Comparison of ENCODE assay signal across 13 cellular contexts in genomic region chr6:21005816-21006553, GRCh38.
DNase-seq lines count a peak whose midpoint lies in the region; ATAC-seq, FAIRE-seq and TF ChIP-seq lines count a peak whose summit lies in the region.
"Had no signal": no experiment of that assay in that cellular context is flagged by ENCODE, and none has a peak within 500 bp of the region (broad histone marks: within the 10 kb centered on the region; RNA-seq: fewer than 3 reads in every experiment).

No MANE protein-coding gene starts in this region.

- no peak for TF ChIP-seq CTCF in RWPE2 (IDR thresholded peaks at IDR 0.05; ENCODE audit: poor library complexity, severe bottlenecking)
- no peak for TF ChIP-seq CTCF in foreskin fibroblast (IDR thresholded peaks at IDR 0.05; ENCODE audit: low read depth, low read length)

- ATAC-seq in RWPE2 (ENCODE audit: low read depth) = peak; percentile 94

- H3K36me3 ChIP-seq in RWPE2 (ENCODE audit: low read depth) = no peaks in the 10 kb centered on the region

- no peaks in the 10 kb centered on the region for H3K27me3 ChIP-seq in RWPE2 (ENCODE audit: insufficient read depth, poor library complexity, severe bottlenecking)

- H3K4me3 ChIP-seq in RWPE2 (ENCODE audit: severe bottlenecking) (no peak overlapping the region), foreskin fibroblast (ENCODE audit: low read depth in 1 of 2, low read length in 2 of 2) (no peak overlapping the region)

- FAIRE-seq in frontal cortex (lab: Jason Lieb, UNC) = no peak
- FAIRE-seq: endometrium had no signal

- DNase-seq in AG08396 (ENCODE audit: low spot score) (peak; percentile 6), HCEC 1CT (peak; percentile 92), RWPE2 (ENCODE audit: low spot score) (no peak), foreskin fibroblast (peak; percentile 91 to 94), frontal cortex (ENCODE audit: low spot score in 2 of 2) (no peak), NCI-H2196 (lab: John Stamatoyannopoulos, UW; ENCODE audit: unreplicated experiment) (no peak), NCI-H2081 treated with DMSO at 0.1 percent for 48 hours (lab: John Stamatoyannopoulos, UW) (no peak), putamen (ENCODE audit: low spot score) (no peak)
- DNase-seq: COR-L47, H7, NCI-H1694, nephron progenitor cell had no signal

- H3K4me1 ChIP-seq in RWPE2 (ENCODE audit: insufficient read depth, poor library complexity, severe bottlenecking) = peaks cover 47% of the 10 kb centered on the region

- H3K9me3 ChIP-seq in RWPE2 (ENCODE audit: severe bottlenecking) = no peaks in the 10 kb centered on the region

- H3K27ac ChIP-seq in RWPE2 (ENCODE audit: poor library complexity, severe bottlenecking) = peak overlapping the region; percentile 95

Comparison
In these comparisons a context has a peak if more than half of its experiments do, and no peak if none do; other contexts are left out.
1. DNase-seq: peak in AG08396 (single experiment), HCEC 1CT (single experiment) and foreskin fibroblast (2 of 2); none in RWPE2 (single experiment), frontal cortex (0 of 2), NCI-H2196 (single experiment), NCI-H2081 treated with DMSO at 0.1 percent for 48 hours (single experiment) and putamen (single experiment).